26 cellular contexts compared by ENCODE assay signal in the genomic region with DNA sequence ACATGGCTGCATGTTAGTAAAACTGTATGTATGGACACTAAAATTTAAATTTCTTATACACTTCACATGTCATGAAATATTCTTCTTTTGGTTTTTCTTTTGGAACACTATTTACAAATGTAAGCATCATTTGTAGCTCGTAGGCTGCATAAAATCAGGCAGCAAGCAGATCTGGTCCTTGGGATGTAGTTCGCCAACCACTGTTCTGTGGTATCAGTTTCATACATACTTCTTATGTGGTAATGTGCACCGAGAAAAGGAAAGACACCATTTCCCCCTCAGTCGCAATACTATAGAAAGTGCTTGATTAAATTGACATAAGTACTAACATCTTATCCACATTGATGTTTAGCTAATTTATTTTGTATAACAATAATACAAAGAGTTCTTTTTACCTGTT.
"Had no signal": no experiment of that assay in that cellular context is flagged by ENCODE, and none has a peak within 500 bp of the region (broad histone marks: within the 10 kb centered on the region; RNA-seq: fewer than 3 reads in every experiment).

No MANE protein-coding gene starts in this region.

- FAIRE-seq: colon, endometrium, endothelial cell of umbilical vein, frontal cortex had no signal

- H3K27me3 ChIP-seq: colonic mucosa, esophagus muscularis mucosa, esophagus squamous epithelium, foreskin keratinocyte, gastrocnemius medialis, gastroesophageal sphincter, heart left ventricle, heart right ventricle had no signal

- H3K9me3 ChIP-seq: colonic mucosa, esophagus muscularis mucosa, esophagus squamous epithelium, gastrocnemius medialis, gastroesophageal sphincter, heart left ventricle, heart right ventricle had no signal

- H3K4me3 ChIP-seq: colonic mucosa, coronary artery, dorsolateral prefrontal cortex, esophagus muscularis mucosa, esophagus squamous epithelium, gastrocnemius medialis, gastroesophageal sphincter, heart left ventricle, heart right ventricle had no signal

- H3K27ac ChIP-seq: colonic mucosa, coronary artery, dorsolateral prefrontal cortex, epithelial cell of prostate, esophagus muscularis mucosa, esophagus squamous epithelium, foreskin keratinocyte, gastrocnemius medialis, gastroesophageal sphincter, heart left ventricle, heart right ventricle had no signal

- ATAC-seq: effector memory CD8-positive, alpha-beta T cell; esophagus mucosa; foreskin keratinocyte; gastrocnemius medialis; gastroesophageal sphincter; heart left ventricle; heart right ventricle had no signal

- H3K36me3 ChIP-seq: colonic mucosa, esophagus muscularis mucosa, esophagus squamous epithelium, gastrocnemius medialis, gastroesophageal sphincter, heart left ventricle, heart right ventricle had no signal

- DNase-seq: colonic mucosa; cortex of kidney; dermis blood vessel endothelial cell; dorsolateral prefrontal cortex; effector CD4-positive, alpha-beta T cell; effector CD8-positive, alpha-beta T cell; effector memory CD4-positive, alpha-beta T cell; effector memory CD8-positive, alpha-beta T cell; endodermal cell; erythroblast; esophagus squamous epithelium; foreskin fibroblast; foreskin keratinocyte; gastrocnemius medialis; glutamatergic neuron; heart left ventricle; heart right ventricle had no signal

- H3K4me1 ChIP-seq: colonic mucosa, esophagus muscularis mucosa, esophagus squamous epithelium, foreskin keratinocyte, gastrocnemius medialis, gastroesophageal sphincter, heart left ventricle, heart right ventricle had no signal
